ENCODE assay signal across 8 cellular contexts in genomic region chr17:80545499-80545826, GRCh38. TPM values are rescaled to one million over a fixed set of nuclear protein-coding genes. Genes with fewer than 3 reads are reported as not detected.
DNase-seq lines count a peak whose midpoint lies in the region; ATAC-seq, FAIRE-seq and TF ChIP-seq lines count a peak whose summit lies in the region.

No MANE protein-coding gene starts in this region.

- peak overlapping the region; percentile 91 for H2AFZ ChIP-seq in IMR-90 (replicated peaks; ENCODE audit: low read length, poor library complexity)

- H3K27me3 ChIP-seq in IMR-90 (ENCODE audit: control insufficient read depth, insufficient read depth, low read length) (no peaks in the 10 kb centered on the region), breast epithelium (no peaks in the 10 kb centered on the region), mucosa of stomach (ENCODE audit: control insufficient read depth, insufficient read depth, low read length) (peaks cover 3% of the 10 kb centered on the region)

- H2BK15ac ChIP-seq in IMR-90 (ENCODE audit: low read depth, low read length): no peak overlapping the region

- peak overlapping the region; percentile 62 for H3K23ac ChIP-seq in IMR-90 (ENCODE audit: low read depth, low read length)

- ATAC-seq in IMR-90 (ENCODE audit: low read depth): 0 out of 2 replicates have a peak, but pooled peaks have one; percentile 12
- ATAC-seq in GM19023 (IDR thresholded peaks at IDR 0.05; ENCODE audit: unreplicated experiment): no peak

- H3K4me1 ChIP-seq in IMR-90 (ENCODE audit: control insufficient read depth, insufficient read depth, low read length) (peaks cover 6% of the 10 kb centered on the region), breast epithelium (peaks cover 0 to 10% of the 10 kb centered on the region in 2 donors), mucosa of stomach (ENCODE audit: control insufficient read depth, insufficient read depth, low read length) (peaks cover 13% of the 10 kb centered on the region)

- no peak for FAIRE-seq in GM19239 (lab: Jason Lieb, UNC)

- H4K5ac ChIP-seq in IMR-90 (ENCODE audit: low read depth, low read length): peak overlapping the region; percentile 89

- TF ChIP-seq CTCF in AG09309 (IDR thresholded peaks at IDR 0.05; ENCODE audit: control insufficient read depth, insufficient read depth, low read depth, low read length, missing control alignments) (no peak), IMR-90 (conservative IDR thresholded peaks at IDR 0.05; ENCODE audit: low read depth, low read length) (no peak), breast epithelium (IDR thresholded peaks at IDR 0.05) (no peak)

- peaks cover 7% of the 10 kb centered on the region for H4K20me1 ChIP-seq in IMR-90 (ENCODE audit: insufficient read depth, low read length)

- no TSS peak for BruUV-seq in IMR-90 (replicated peaks; lab: Mats Ljungman, UMichigan)

- H3K4me3 ChIP-seq in AG09309 (ENCODE audit: control insufficient read depth, low read depth, low read length) (peak overlapping the region; percentile 69), IMR-90 (ENCODE audit: insufficient read depth, low read depth, low read length) (peak overlapping the region; percentile 81), breast epithelium (peak overlapping the region; percentile 84 to 96 (median 95)), mucosa of stomach (ENCODE audit: low read length) (peak overlapping the region; percentile 92)

- H3K27ac ChIP-seq in IMR-90 (ENCODE audit: insufficient read depth, low read length): peak overlapping the region; percentile 80
- H3K27ac ChIP-seq in breast epithelium: no peak overlapping the region

- DNase-seq in AG09309 (ENCODE audit: low read depth) (no peak), IMR-90 (no peak), breast epithelium (ENCODE audit: low spot score in 2 of 2) (no peak), kidney glomerular epithelial cell (lab: John Stamatoyannopoulos, UW) (no peak), GM19239 (ENCODE audit: insufficient read length, low spot score) (no peak)
- no peak for DNase-seq in activated CD4-positive, CD25-positive, alpha-beta regulatory T cell (lab: John Stamatoyannopoulos, UW)

- peak overlapping the region; percentile 56; the same call in 1 of the 2 replicates for H2AK5ac ChIP-seq in IMR-90 (ENCODE audit: low read depth, low read length)

- CTCF ChIA-PET in IMR-90 (lab: Yijun Ruan, JAX): no interaction called here

- H3K9ac ChIP-seq in IMR-90 (ENCODE audit: low read depth, low read length) (peak overlapping the region; percentile 86), mucosa of stomach (ENCODE audit: low read length) (peak overlapping the region; percentile 90)

- peak overlapping the region; percentile 96 for H3K4ac ChIP-seq in IMR-90 (ENCODE audit: low read depth, low read length)

- no peak for TF ChIP-seq RAD21 in IMR-90 (IDR thresholded peaks at IDR 0.05; ENCODE audit: low read length)

- peak overlapping the region; percentile 92 for H2AK9ac ChIP-seq in IMR-90 (replicated peaks; ENCODE audit: low read depth, low read length, poor library complexity)

- peak overlapping the region; percentile 53; the same call in 1 of the 2 replicates for H2BK120ac ChIP-seq in IMR-90 (ENCODE audit: low read depth, low read length)

- peak overlapping the region; percentile 97 for H3K4me2 ChIP-seq in IMR-90 (ENCODE audit: low read depth, low read length)

- peaks cover 15 to 44% of the 10 kb centered on the region in 2 experiments for H3K79me1 ChIP-seq in IMR-90 (ENCODE audit: low read depth in 1 of 2, low read length in 2 of 2)

- H3K9me3 ChIP-seq in IMR-90 (ENCODE audit: control insufficient read depth, insufficient read depth, low read length): no peaks in the 10 kb centered on the region
- H3K9me3 ChIP-seq in breast epithelium: no peaks in the 10 kb centered on the region
- no peaks in the 10 kb centered on the region for H3K9me3 ChIP-seq in mucosa of stomach (ENCODE audit: control insufficient read depth, low read length)

- POLR2A ChIA-PET in IMR-90 (lab: Charles Lee; ENCODE audit: unreplicated experiment): no interaction called here

- no peaks in the 10 kb centered on the region; the same call in 1 of the 2 replicates for H3K36me3 ChIP-seq in IMR-90 (ENCODE audit: control insufficient read depth, insufficient read depth, low read length)
- no peaks in the 10 kb centered on the region for H3K36me3 ChIP-seq in breast epithelium
- no peaks in the 10 kb centered on the region for H3K36me3 ChIP-seq in mucosa of stomach (ENCODE audit: control insufficient read depth, insufficient read depth, low read length)

- peak overlapping the region; percentile 35 to 97 for H4K8ac ChIP-seq in IMR-90 (ENCODE audit: low read depth in 2 of 2, low read length in 2 of 2)

- intact Hi-C loops in IMR-90 (cut with micrococcal nuclease) (no loop called here), breast epithelium (cut with DNase I; ENCODE audit: low total_unique reads) (no loop called here)

- in situ Hi-C loops in IMR-90 (cut with MboI; ENCODE audit: low sequenced_read_pairs): no loop called here

- H3K14ac ChIP-seq in IMR-90 (replicated peaks; ENCODE audit: low read depth, low read length): peak overlapping the region; percentile 97

- peak overlapping the region; percentile 96 for H4K91ac ChIP-seq in IMR-90 (ENCODE audit: insufficient read depth, low read depth, low read length)

- WGBS in IMR-90 (ENCODE audit: extremely low coverage in 2 of 2, insufficient read length in 1 of 2), 2 experiments: no CpG with 5 or more reads among the region's 8 CpGs

- H3K56ac ChIP-seq in IMR-90 (ENCODE audit: extremely low read depth, insufficient read depth, low read length): no peak overlapping the region

- dilution Hi-C loops in IMR-90 (cut with HindIII; ENCODE audit: low sequenced_read_pairs, unreplicated experiment): no loop called here

- peaks cover 8% of the 10 kb centered on the region; the same call in 1 of the 2 replicates for H3K9me1 ChIP-seq in IMR-90 (ENCODE audit: insufficient read depth, low read length)

- peak overlapping the region; percentile 85 for H2BK5ac ChIP-seq in IMR-90 (ENCODE audit: low read depth, low read length, poor library complexity, severe bottlenecking)

- no peak overlapping the region for H2BK20ac ChIP-seq in IMR-90 (ENCODE audit: low read depth, low read length)

- H3K18ac ChIP-seq in IMR-90 (ENCODE audit: low read depth, low read length): no peak overlapping the region

- TF ChIP-seq POLR2A in IMR-90 (IDR thresholded peaks at IDR 0.05; ENCODE audit: low read depth, low read length) (no peak), breast epithelium (IDR thresholded peaks at IDR 0.05) (no peak)

TF ChIP-seq in IMR-90, 13 proteins besides CTCF, POLR2A, EP300 and RAD21:
- TF ChIP-seq CHD1 (IDR thresholded peaks at IDR 0.05; ENCODE audit: low read depth, low read length) (no peak), MAZ (IDR thresholded peaks at IDR 0.05; ENCODE audit: borderline replicate concordance, low read depth, low read length) (no peak), MXI1 (IDR thresholded peaks at IDR 0.05; ENCODE audit: borderline replicate concordance, low read depth, low read length) (no peak), SMC3 (IDR thresholded peaks at IDR 0.05; ENCODE audit: low read depth, low read length) (no peak), NFE2L2 (IDR thresholded peaks at IDR 0.05; ENCODE audit: low read depth, low read length) (no peak), CEBPB (IDR thresholded peaks at IDR 0.05; ENCODE audit: low read depth, low read length) (peak; percentile 50; the same call in 1 of the 2 replicates), FOS (IDR thresholded peaks at IDR 0.05; ENCODE audit: low read depth, low read length) (no peak)
TF ChIP-seq in IMR-90: peak in this region for 1.

RNA-seq across cellular contexts. Expression of gene RPTOR, which starts 0.8 kb away (rescaled TPM):
- total RNA-seq in IMR-90 (2012; rRNA removed) (10.8 and 11.1 TPM in 2 replicates), breast epithelium (10 to 100 TPM; 21.4 to 27.5 (median 23.6) TPM)
- 14.7 and 15.8 TPM in 2 replicates for polyA plus RNA-seq in IMR-90 (2012; rRNA removed)
- polyA plus RNA-seq in IMR-90 (2012; cell fraction: cytosol; rRNA removed): 12.8 and 14.6 TPM in 2 replicates
- polyA plus RNA-seq in IMR-90 (2012; cell fraction: nucleus; rRNA removed; ENCODE audit: low replicate concordance): 12.4 and 24.1 TPM in 2 replicates
